ENCODE assay signal across 1 cellular context in the genomic region with DNA sequence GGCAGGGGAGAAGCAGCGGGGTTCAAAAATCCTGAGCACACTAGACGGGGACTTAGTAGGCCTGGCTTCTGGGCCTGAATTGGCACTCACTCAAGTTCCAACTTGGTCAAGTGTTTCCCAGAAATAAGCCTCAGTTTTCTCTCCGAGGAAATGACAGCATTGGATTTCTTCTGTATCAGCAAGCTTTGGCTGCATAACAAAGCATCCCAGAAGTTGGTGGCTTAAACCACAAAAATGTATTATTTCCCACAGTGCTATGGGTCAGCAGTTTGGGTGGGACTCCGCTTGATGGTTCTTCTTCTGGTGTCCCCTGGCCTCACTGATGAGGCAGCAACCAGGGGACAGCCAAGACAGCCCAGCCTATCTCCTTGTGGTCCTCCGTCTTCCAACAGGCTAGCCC.
TF ChIP-seq lines count a peak whose summit lies in the region.

No MANE protein-coding gene starts in this region.

TF ChIP-seq in HepG2, 621 proteins besides CTCF, POLR2A, EP300 and RAD21:
- TF ChIP-seq RBAK (CRISPR knock-in tag; IDR thresholded peaks at IDR 0.05) (peak; percentile 87), THAP11 (CRISPR knock-in tag; IDR thresholded peaks at IDR 0.05) (no peak)
